In the genomic region with DNA sequence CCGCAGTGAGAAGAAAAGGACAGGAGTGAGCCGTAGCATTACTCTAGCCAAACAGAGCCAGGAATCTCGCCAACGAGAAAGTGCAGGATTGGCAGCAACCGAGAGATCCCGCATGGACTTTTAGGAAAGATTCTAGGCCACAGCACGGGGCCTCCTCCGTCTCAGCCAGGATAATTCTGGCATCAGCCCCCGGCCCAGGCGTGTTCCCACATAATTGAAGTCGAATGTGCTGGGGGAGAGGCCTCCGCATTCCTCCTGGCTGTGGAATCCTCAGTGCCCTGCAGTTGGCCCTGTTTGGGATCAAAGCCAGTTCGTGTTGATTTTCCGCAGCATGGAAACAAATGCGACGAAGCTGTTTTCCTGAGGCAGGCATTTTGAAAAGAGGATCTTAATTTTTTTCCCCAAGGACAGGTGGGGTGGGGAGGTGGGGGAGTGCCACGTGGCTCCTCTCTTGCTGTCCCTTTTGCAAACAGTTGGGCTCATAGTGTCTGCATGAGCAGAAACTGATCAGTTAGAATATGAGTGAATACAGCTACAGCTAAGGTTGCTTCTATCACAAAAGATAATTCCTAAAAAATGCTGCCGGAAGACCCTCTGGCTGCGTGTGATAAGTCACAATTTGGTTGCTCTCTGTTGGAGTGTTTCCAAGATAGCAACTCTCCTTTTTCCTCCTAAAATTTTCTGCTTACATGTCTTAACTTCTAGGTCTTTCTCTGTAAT, we compare ENCODE assay signal across 10 cellular contexts. TPM values are rescaled to one million over a fixed set of nuclear protein-coding genes. Genes with fewer than 3 reads are reported as not detected.
DNase-seq lines count a peak whose midpoint lies in the region; ATAC-seq, FAIRE-seq and TF ChIP-seq lines count a peak whose summit lies in the region.
"Had no signal": no experiment of that assay in that cellular context is flagged by ENCODE, and none has a peak within 500 bp of the region (broad histone marks: within the 10 kb centered on the region; RNA-seq: fewer than 3 reads in every experiment).

No MANE protein-coding gene starts in this region.

- no peaks in the 10 kb centered on the region for H3K9me3 Mint-ChIP-seq in effector memory CD8-positive, alpha-beta T cell
- H3K9me3 Mint-ChIP-seq in immature natural killer cell = no peaks in the 10 kb centered on the region

- H3K9ac ChIP-seq in HUES64 (ENCODE audit: low read depth, low read length) (peak overlapping the region; percentile 60), HepG2 (ENCODE audit: insufficient read depth, low read depth, low read length) (peak overlapping the region; percentile 59)

- TF ChIP-seq CTCF in HepG2 (CRISPR knock-in tag; IDR thresholded peaks at IDR 0.05) = no peak
- no peak for TF ChIP-seq CTCF in stomach (IDR thresholded peaks at IDR 0.05)

- peaks cover 20% of the 10 kb centered on the region for H3K4me1 ChIP-seq in HUES64 (ENCODE audit: insufficient read depth, low read length)
- peaks cover 39% of the 10 kb centered on the region for H3K4me1 ChIP-seq in HepG2 (ENCODE audit: insufficient read depth, low read length)
- peaks cover 0 to 22% (median 16%) of the 10 kb centered on the region in 4 donors for H3K4me1 ChIP-seq in stomach

- POLR2A ChIA-PET in HepG2 (lab: Yijun Ruan, JAX) = no interaction called here

- H3K9me3 ChIP-seq in HUES64 (ENCODE audit: insufficient read depth, low read depth, low read length) (no peaks in the 10 kb centered on the region), HepG2 (ENCODE audit: low read length) (no peaks in the 10 kb centered on the region), stomach (no peaks in the 10 kb centered on the region)

- H3K4me1 Mint-ChIP-seq in effector memory CD8-positive, alpha-beta T cell (ENCODE audit: low read depth in 2 of 2) = peaks cover 0 to 4% of the 10 kb centered on the region in 2 donors
- peaks cover 4 to 6% of the 10 kb centered on the region in 2 donors for H3K4me1 Mint-ChIP-seq in immature natural killer cell

- CTCF ChIA-PET in HepG2 (lab: Yijun Ruan, JAX; ENCODE audit: low intra/inter-chr PET ratio, low total read pairs) = no interaction called here

- H3K4me3 ChIP-seq in HUES64 (ENCODE audit: low read length) = no peak overlapping the region; the same call in 1 of the 2 replicates
- peak overlapping the region; percentile 12 to 52 (median 30); a peak in 5 of 6 replicates for H3K4me3 ChIP-seq in HepG2 (replicated peaks in 1 of 3; ENCODE audit: insufficient read depth in 1 of 3, low read depth in 2 of 3, low read length in 3 of 3)
- peak overlapping the region in 2 of 4 donors; percentile 2 to 9 for H3K4me3 ChIP-seq in stomach

- H3K27me3 ChIP-seq in HUES64 (ENCODE audit: insufficient read depth, low read length) = no peaks in the 10 kb centered on the region
- no peaks in the 10 kb centered on the region for H3K27me3 ChIP-seq in HepG2 (ENCODE audit: control insufficient read depth in 1 of 2, insufficient read depth in 2 of 2, low read length in 2 of 2)
- H3K27me3 ChIP-seq in stomach = no peaks in the 10 kb centered on the region

- FAIRE-seq in HepG2 (lab: Jason Lieb, UNC) = no peak
- FAIRE-seq: colon had no signal

- in situ Hi-C loops in HepG2 (cut with HindIII; ENCODE audit: extremely low pct_ligation_motif_present, low pct_unique_long_range_greater_than_20kb) = no loop called here

- H3K4me2 ChIP-seq in HepG2 (ENCODE audit: low read depth, low read length) = peak overlapping the region; percentile 71

- peaks cover 2% of the 10 kb centered on the region for H3K36me3 Mint-ChIP-seq in effector memory CD8-positive, alpha-beta T cell (ENCODE audit: insufficient read depth)
- peaks cover 0 to 3% (median 0%) of the 10 kb centered on the region in 3 donors for H3K36me3 Mint-ChIP-seq in immature natural killer cell

- no peak overlapping the region for H3K4me3 Mint-ChIP-seq in effector memory CD8-positive, alpha-beta T cell
- no peak overlapping the region for H3K4me3 Mint-ChIP-seq in immature natural killer cell

- H2AFZ ChIP-seq in HepG2 (ENCODE audit: low read length) = peak overlapping the region; percentile 94

- intact Hi-C loops in HepG2 (cut with micrococcal nuclease; ENCODE audit: unreplicated experiment) (no loop called here), stomach (cut with DNase I; ENCODE audit: low total_unique reads) (no loop called here)

- no peak for DNase-seq in effector memory CD8-positive, alpha-beta T cell
- DNase-seq in HepG2 (ENCODE audit: low spot score) (peak; percentile 56), stomach (peak; percentile 28), immature natural killer cell (no peak), foreskin melanocyte (no peak)
- DNase-seq: PC-3 had no signal

- no peaks in the 10 kb centered on the region for H4K20me1 ChIP-seq in HepG2 (ENCODE audit: insufficient read depth, low read length)

- no peak for TF ChIP-seq RAD21 in HepG2 (CRISPR knock-in tag; IDR thresholded peaks at IDR 0.05)

- H3K27ac ChIP-seq in HUES64 (ENCODE audit: low read depth, low read length) (peak overlapping the region; percentile 77), HepG2 (ENCODE audit: extremely low read length, insufficient read depth, low read length) (peak overlapping the region; percentile 74), stomach (peak overlapping the region in 4 of 5 donors; percentile 38 to 71 (median 60))

- 24% methylated on average over 19 of the region's 19 CpGs for WGBS in HUES64
- 40% methylated on average over 10 of the region's 19 CpGs for WGBS in HepG2 (ENCODE audit: low lambda C conversion rate)
- 12 to 35% (median 28%) methylated on average over 19 of the region's 19 CpGs for WGBS in stomach, 5 donors

- H3K36me3 ChIP-seq in HUES64 (ENCODE audit: insufficient read depth, low read length) (peaks cover 3% of the 10 kb centered on the region; the same call in 1 of the 2 replicates), HepG2 (replicated peaks in 1 of 2; ENCODE audit: control insufficient read depth in 1 of 2, insufficient read depth in 2 of 2, low read length in 2 of 2) (no peaks in the 10 kb centered on the region), stomach (peaks cover 0 to 13% (median 5%) of the 10 kb centered on the region in 4 donors)

- H3K27ac Mint-ChIP-seq in effector memory CD8-positive, alpha-beta T cell = peak overlapping the region; percentile 38 to 62
- peak overlapping the region in 2 of 6 donors; percentile 25 to 62 for H3K27ac Mint-ChIP-seq in immature natural killer cell

- no peak for ATAC-seq in effector memory CD8-positive, alpha-beta T cell (replicated peaks)
- ATAC-seq in HepG2 = peak; percentile 76
- ATAC-seq in HG02588 (IDR thresholded peaks at IDR 0.05; ENCODE audit: unreplicated experiment) = no peak
- no peak for ATAC-seq in HG03196 (IDR thresholded peaks at IDR 0.05; ENCODE audit: unreplicated experiment)
- ATAC-seq: PC-3 had no signal

- TF ChIP-seq POLR2A in HepG2 (IDR thresholded peaks at IDR 0.05; ENCODE audit: insufficient read depth in 1 of 2, low read depth in 2 of 2, low read length in 2 of 2) (no peak), stomach (IDR thresholded peaks at IDR 0.05) (no peak)

- no peaks in the 10 kb centered on the region for H3K79me2 ChIP-seq in HepG2 (ENCODE audit: insufficient read depth, low read length)

- no peaks in the 10 kb centered on the region for H3K27me3 Mint-ChIP-seq in effector memory CD8-positive, alpha-beta T cell
- peaks cover 0 to 1% (median 0%) of the 10 kb centered on the region in 3 donors for H3K27me3 Mint-ChIP-seq in immature natural killer cell (ENCODE audit: low read depth in 3 of 3)

- TSS peak; percentile 59 for BruUV-seq in HepG2 (replicated peaks; lab: Mats Ljungman, UMichigan)

- TF ChIP-seq EP300 in HepG2 (IDR thresholded peaks at IDR 0.05; ENCODE audit: low read depth in 2 of 2, low read length in 2 of 2) (no peak), HepG2 (CRISPR knock-in tag; IDR thresholded peaks at IDR 0.05; ENCODE audit: borderline replicate concordance) (no peak), stomach (IDR thresholded peaks at IDR 0.05) (no peak)

RNA-seq across cellular contexts. Expression of gene ATXN2, which starts 37.3 kb away (rescaled TPM):
- polyA plus RNA-seq in HUES64 (2013, experiment 1 of 2) = 35.4 TPM
- polyA plus RNA-seq in HUES64 (2013, experiment 2 of 2) = 43.8 TPM
- total RNA-seq in HepG2 (2016; rRNA removed; fragmentation: Illumina TruSeq; extraction: Trizol) (15.7 and 18.1 TPM in 2 replicates), stomach (100 to 1,000 TPM in 2 of 5 donors, 10 to 100 TPM in 3; 55.9 to 131 (median 71.7) TPM)
- total RNA-seq in HepG2 (2016; cell fraction: cytosol; rRNA removed; fragmentation: Illumina TruSeq; extraction: Trizol; ENCODE audit: low read depth) = 52.9 and 59.4 TPM in 2 replicates
- total RNA-seq in HepG2 (2016; cell fraction: insoluble cytoplasmic fraction; rRNA removed; fragmentation: Illumina TruSeq; extraction: Trizol) = 14.3 and 18.9 TPM in 2 replicates
- 31.8 and 40.2 TPM in 2 replicates for total RNA-seq in HepG2 (2016; cell fraction: membrane; rRNA removed; fragmentation: Illumina TruSeq; extraction: Trizol)
- total RNA-seq in HepG2 (2016; cell fraction: nucleus; rRNA removed; fragmentation: Illumina TruSeq; extraction: Trizol) = 36.9 and 41.3 TPM in 2 replicates
- polyA plus RNA-seq in HepG2 (2011; rRNA removed) (27.1 and 28.9 TPM in 2 replicates), stomach (10 to 100 TPM; 11.1 to 17.4 (median 16.1) TPM), immature natural killer cell (10 to 100 TPM in 2 of 3 donors, 1 to 10 TPM in 1; 7.1 to 31.3 (median 12.3) TPM)
- polyA plus RNA-seq in HepG2 (2011; cell fraction: cytosol; rRNA removed) = 13.7 and 15.2 TPM in 2 replicates
- 83.1 and 89.3 TPM in 2 replicates for polyA plus RNA-seq in HepG2 (2011; cell fraction: nucleus; rRNA removed)
- polyA plus RNA-seq in HepG2 (2012) = 26.4 and 34.5 TPM in 2 replicates
- polyA plus RNA-seq in HepG2 (2016; cell fraction: cytosol; fragmentation: Illumina TruSeq; extraction: Trizol; ENCODE audit: low read depth) = 2.8 and 2.9 TPM in 2 replicates
- 22.6 and 32.0 TPM in 2 replicates for polyA plus RNA-seq in HepG2 (2016; cell fraction: insoluble cytoplasmic fraction; fragmentation: Illumina TruSeq; extraction: Trizol; ENCODE audit: low read depth)
- 7.3 TPM in 2 replicates for polyA plus RNA-seq in HepG2 (2016; cell fraction: membrane; fragmentation: Illumina TruSeq; extraction: Trizol; ENCODE audit: low read depth)
- polyA plus RNA-seq in HepG2 (2016; cell fraction: nucleus; fragmentation: Illumina TruSeq; extraction: Trizol; ENCODE audit: insufficient read depth, low read depth) = 60.3 and 69.0 TPM in 2 replicates
- polyA minus RNA-seq in HepG2 (2011; rRNA and poly(A)+ RNA removed; ENCODE audit: low replicate concordance) = 63.2 and 98.9 TPM in 2 replicates
- polyA minus RNA-seq in HepG2 (2011; cell fraction: cytosol; rRNA and poly(A)+ RNA removed) = 24.4 and 27.3 TPM in 2 replicates
- polyA minus RNA-seq in HepG2 (2011; cell fraction: nucleus; rRNA and poly(A)+ RNA removed) = 101 and 113 TPM in 2 replicates

RNA-seq across cellular contexts. Expression of gene BRAP, which starts 49.4 kb away (rescaled TPM):
- polyA plus RNA-seq in HUES64 (2013, experiment 1 of 2) = 14.9 TPM
- polyA plus RNA-seq in HUES64 (2013, experiment 2 of 2) = 17.2 TPM
- total RNA-seq in HepG2 (2016; rRNA removed; fragmentation: Illumina TruSeq; extraction: Trizol) (15.4 and 18.3 TPM in 2 replicates), stomach (10 to 100 TPM; 15.2 to 43.2 (median 19.3) TPM)
- 9.1 and 9.3 TPM in 2 replicates for total RNA-seq in HepG2 (2016; cell fraction: cytosol; rRNA removed; fragmentation: Illumina TruSeq; extraction: Trizol; ENCODE audit: low read depth)
- 15.3 and 17.4 TPM in 2 replicates for total RNA-seq in HepG2 (2016; cell fraction: insoluble cytoplasmic fraction; rRNA removed; fragmentation: Illumina TruSeq; extraction: Trizol)
- total RNA-seq in HepG2 (2016; cell fraction: membrane; rRNA removed; fragmentation: Illumina TruSeq; extraction: Trizol) = 11.0 and 11.6 TPM in 2 replicates
- total RNA-seq in HepG2 (2016; cell fraction: nucleus; rRNA removed; fragmentation: Illumina TruSeq; extraction: Trizol) = 7.4 and 9.6 TPM in 2 replicates
- polyA plus RNA-seq in HepG2 (2011; rRNA removed) (8.1 TPM in 2 replicates), stomach (1 to 10 TPM; 5.6 to 7.9 (median 7.4) TPM), immature natural killer cell (10 to 100 TPM; 11.7 to 23.6 (median 15.0) TPM)
- 7.1 and 9.2 TPM in 2 replicates for polyA plus RNA-seq in HepG2 (2011; cell fraction: cytosol; rRNA removed)
- 3.7 and 5.1 TPM in 2 replicates for polyA plus RNA-seq in HepG2 (2011; cell fraction: nucleus; rRNA removed)
- 7.4 and 7.7 TPM in 2 replicates for polyA plus RNA-seq in HepG2 (2012)
- 4.6 and 4.9 TPM in 2 replicates for polyA plus RNA-seq in HepG2 (2016; cell fraction: cytosol; fragmentation: Illumina TruSeq; extraction: Trizol; ENCODE audit: low read depth)
- polyA plus RNA-seq in HepG2 (2016; cell fraction: insoluble cytoplasmic fraction; fragmentation: Illumina TruSeq; extraction: Trizol; ENCODE audit: low read depth) = 16.9 and 18.1 TPM in 2 replicates
- polyA plus RNA-seq in HepG2 (2016; cell fraction: membrane; fragmentation: Illumina TruSeq; extraction: Trizol; ENCODE audit: low read depth) = 6.8 and 7.2 TPM in 2 replicates
- polyA plus RNA-seq in HepG2 (2016; cell fraction: nucleus; fragmentation: Illumina TruSeq; extraction: Trizol; ENCODE audit: insufficient read depth, low read depth) = 12.3 and 12.5 TPM in 2 replicates
- polyA minus RNA-seq in HepG2 (2011; rRNA and poly(A)+ RNA removed; ENCODE audit: low replicate concordance) = 11.3 and 27.4 TPM in 2 replicates
- 8.6 and 10.2 TPM in 2 replicates for polyA minus RNA-seq in HepG2 (2011; cell fraction: cytosol; rRNA and poly(A)+ RNA removed)
- polyA minus RNA-seq in HepG2 (2011; cell fraction: nucleus; rRNA and poly(A)+ RNA removed) = 11.1 and 13.4 TPM in 2 replicates

RNA-seq across cellular contexts. Expression of gene ACAD10, which starts 49.5 kb away (rescaled TPM):
- 10.3 TPM for polyA plus RNA-seq in HUES64 (2013, experiment 1 of 2)
- 13.3 TPM for polyA plus RNA-seq in HUES64 (2013, experiment 2 of 2)
- total RNA-seq in HepG2 (2016; rRNA removed; fragmentation: Illumina TruSeq; extraction: Trizol) (4.7 and 15.2 TPM in 2 replicates), stomach (100 to 1,000 TPM in 1 of 5 donors, 10 to 100 TPM in 3, 1 to 10 TPM in 1; 9.4 to 128 (median 32.1) TPM)
- 6.6 and 7.1 TPM in 2 replicates for total RNA-seq in HepG2 (2016; cell fraction: cytosol; rRNA removed; fragmentation: Illumina TruSeq; extraction: Trizol; ENCODE audit: low read depth)
- total RNA-seq in HepG2 (2016; cell fraction: insoluble cytoplasmic fraction; rRNA removed; fragmentation: Illumina TruSeq; extraction: Trizol) = 4.6 and 15.0 TPM in 2 replicates
- 4.4 and 7.0 TPM in 2 replicates for total RNA-seq in HepG2 (2016; cell fraction: membrane; rRNA removed; fragmentation: Illumina TruSeq; extraction: Trizol)
- 21.7 and 22.3 TPM in 2 replicates for total RNA-seq in HepG2 (2016; cell fraction: nucleus; rRNA removed; fragmentation: Illumina TruSeq; extraction: Trizol)
- polyA plus RNA-seq in HepG2 (2011; rRNA removed) (16.3 and 20.5 TPM in 2 replicates), stomach (10 to 100 TPM in 2 of 3 donors, 1 to 10 TPM in 1; 9.8 to 15.7 (median 12.4) TPM), immature natural killer cell (1 to 10 TPM; 6.3 to 9.1 (median 7.9) TPM)
- polyA plus RNA-seq in HepG2 (2011; cell fraction: cytosol; rRNA removed) = 5.7 and 7.8 TPM in 2 replicates
- 121 and 145 TPM in 2 replicates for polyA plus RNA-seq in HepG2 (2011; cell fraction: nucleus; rRNA removed)
- 15.1 and 17.6 TPM in 2 replicates for polyA plus RNA-seq in HepG2 (2012)
- polyA plus RNA-seq in HepG2 (2016; cell fraction: cytosol; fragmentation: Illumina TruSeq; extraction: Trizol; ENCODE audit: low read depth) = 0.63 and 0.75 TPM in 2 replicates
- 2.6 and 3.0 TPM in 2 replicates for polyA plus RNA-seq in HepG2 (2016; cell fraction: insoluble cytoplasmic fraction; fragmentation: Illumina TruSeq; extraction: Trizol; ENCODE audit: low read depth)
- polyA plus RNA-seq in HepG2 (2016; cell fraction: membrane; fragmentation: Illumina TruSeq; extraction: Trizol; ENCODE audit: low read depth) = 1.0 and 1.6 TPM in 2 replicates
- 32.8 and 40.3 TPM in 2 replicates for polyA plus RNA-seq in HepG2 (2016; cell fraction: nucleus; fragmentation: Illumina TruSeq; extraction: Trizol; ENCODE audit: insufficient read depth, low read depth)
- polyA minus RNA-seq in HepG2 (2011; rRNA and poly(A)+ RNA removed; ENCODE audit: low replicate concordance) = 35.4 and 39.1 TPM in 2 replicates
- polyA minus RNA-seq in HepG2 (2011; cell fraction: cytosol; rRNA and poly(A)+ RNA removed) = 11.3 and 12.3 TPM in 2 replicates
- polyA minus RNA-seq in HepG2 (2011; cell fraction: nucleus; rRNA and poly(A)+ RNA removed) = 49.6 and 61.3 TPM in 2 replicates

Comparison
In these comparisons a context has a peak if more than half of its experiments do, and no peak if none do; other contexts are left out.
1. DNase-seq: peak in HepG2 (single experiment) and stomach (single experiment); none in effector memory CD8-positive, alpha-beta T cell (0 of 3), immature natural killer cell (0 of 3) and foreskin melanocyte (single experiment).
2. Peak in every context shown above with its lines, with median percentiles within 50 percentile points of each other: H3K27ac ChIP-seq.